1 cellular context compared by ENCODE assay signal in genomic region chr14:34699873-34700621, GRCh38.
TF ChIP-seq lines count a peak whose summit lies in the region.

No MANE protein-coding gene starts in this region.

TF ChIP-seq in HepG2, 621 proteins besides CTCF, POLR2A, EP300 and RAD21 (continued from another document and continues in another):
- TF ChIP-seq BATF2 (CRISPR knock-in tag; IDR thresholded peaks at IDR 0.05) (no peak), RARA (CRISPR knock-in tag; IDR thresholded peaks at IDR 0.05) (peak; percentile 27; the same call in 1 of the 2 replicates), JUNB (CRISPR knock-in tag; IDR thresholded peaks at IDR 0.05; ENCODE audit: borderline replicate concordance) (peak; percentile 64; the same call in 1 of the 2 replicates), NR2F6 (IDR thresholded peaks at IDR 0.05) (peak; percentile 24; the same call in 1 of the 2 replicates), NR2F6 (CRISPR knock-in tag; IDR thresholded peaks at IDR 0.05) (no peak), ZNF24 (IDR thresholded peaks at IDR 0.05) (peak; percentile 79), DPF2 (CRISPR knock-in tag; IDR thresholded peaks at IDR 0.05; ENCODE audit: borderline replicate concordance, low read depth) (peak; percentile 17; the same call in 1 of the 2 replicates), MXD4 (CRISPR knock-in tag; IDR thresholded peaks at IDR 0.05) (peak; percentile 78; the same call in 1 of the 2 replicates), NCOA2 (CRISPR knock-in tag; IDR thresholded peaks at IDR 0.05) (0 out of 2 replicates have a peak, but pooled peaks have one; percentile 12), CEBPB (IDR thresholded peaks at IDR 0.05; ENCODE audit: borderline replicate concordance, low read depth, low read length) (peak; percentile 86), ELF3 (CRISPR knock-in tag; IDR thresholded peaks at IDR 0.05) (0 out of 2 replicates have a peak, but pooled peaks have one; percentile 37), ZNF660 (CRISPR knock-in tag; IDR thresholded peaks at IDR 0.05; ENCODE audit: borderline replicate concordance, low read depth) (no peak), NFATC3 (CRISPR knock-in tag; IDR thresholded peaks at IDR 0.05) (no peak), MAFF (IDR thresholded peaks at IDR 0.05; ENCODE audit: low read depth, low read length) (no peak), ARNTL (CRISPR knock-in tag; IDR thresholded peaks at IDR 0.05) (no peak), MAF1 (CRISPR knock-in tag; IDR thresholded peaks at IDR 0.05; ENCODE audit: borderline replicate concordance) (no peak), ERF (CRISPR knock-in tag; IDR thresholded peaks at IDR 0.05) (peak; percentile 45; the same call in 1 of the 2 replicates), MED1 (CRISPR knock-in tag; IDR thresholded peaks at IDR 0.05) (no peak), HDAC1 (CRISPR knock-in tag; IDR thresholded peaks at IDR 0.05) (peak; percentile 27; the same call in 1 of the 2 replicates), MTA1 (CRISPR knock-in tag; IDR thresholded peaks at IDR 0.05; ENCODE audit: borderline replicate concordance) (no peak), TFAP4 (IDR thresholded peaks at IDR 0.05; ENCODE audit: borderline replicate concordance, low read depth) (0 out of 2 replicates have a peak, but pooled peaks have one; percentile 12), NR2F1 (CRISPR knock-in tag; IDR thresholded peaks at IDR 0.05) (peak in 1 of 2 experiments; percentile 58; a peak in 1 of 4 replicates), ZNF3 (CRISPR knock-in tag; IDR thresholded peaks at IDR 0.05) (no peak), ZNF512B (CRISPR knock-in tag; IDR thresholded peaks at IDR 0.05; ENCODE audit: borderline replicate concordance) (no peak), ZFP36 (IDR thresholded peaks at IDR 0.05; ENCODE audit: borderline replicate concordance, low read depth, low read length, partially characterized antibody) (no peak), ZFP91 (CRISPR knock-in tag; IDR thresholded peaks at IDR 0.05; ENCODE audit: borderline replicate concordance) (no peak), PAXIP1 (CRISPR knock-in tag; conservative IDR thresholded peaks at IDR 0.05) (peak; percentile 54; the same call in 1 of the 2 replicates), ZHX1 (CRISPR knock-in tag; IDR thresholded peaks at IDR 0.05; ENCODE audit: low read depth) (no peak), ARID3A (IDR thresholded peaks at IDR 0.05; ENCODE audit: low read depth, low read length) (peak; percentile 98), ZNF652 (CRISPR knock-in tag; IDR thresholded peaks at IDR 0.05; ENCODE audit: borderline replicate concordance, low read depth) (no peak; the same call in 1 of the 2 replicates), SMAD3 (CRISPR knock-in tag; IDR thresholded peaks at IDR 0.05) (peak; percentile 62), RFX1 (IDR thresholded peaks at IDR 0.05) (no peak), HOXA5 (CRISPR knock-in tag; IDR thresholded peaks at IDR 0.05) (no peak), TCF12 (IDR thresholded peaks at IDR 0.05) (0 out of 2 replicates have a peak, but pooled peaks have one; percentile 66), TCF12 (CRISPR knock-in tag; IDR thresholded peaks at IDR 0.05) (no peak), JUN (CRISPR knock-in tag; IDR thresholded peaks at IDR 0.05) (peak; percentile 76; the same call in 1 of the 2 replicates), NR1H2 (CRISPR knock-in tag; IDR thresholded peaks at IDR 0.05; ENCODE audit: borderline replicate concordance, low read depth) (no peak)
